ENCODE assay signal across 8 cellular contexts in the genomic region with DNA sequence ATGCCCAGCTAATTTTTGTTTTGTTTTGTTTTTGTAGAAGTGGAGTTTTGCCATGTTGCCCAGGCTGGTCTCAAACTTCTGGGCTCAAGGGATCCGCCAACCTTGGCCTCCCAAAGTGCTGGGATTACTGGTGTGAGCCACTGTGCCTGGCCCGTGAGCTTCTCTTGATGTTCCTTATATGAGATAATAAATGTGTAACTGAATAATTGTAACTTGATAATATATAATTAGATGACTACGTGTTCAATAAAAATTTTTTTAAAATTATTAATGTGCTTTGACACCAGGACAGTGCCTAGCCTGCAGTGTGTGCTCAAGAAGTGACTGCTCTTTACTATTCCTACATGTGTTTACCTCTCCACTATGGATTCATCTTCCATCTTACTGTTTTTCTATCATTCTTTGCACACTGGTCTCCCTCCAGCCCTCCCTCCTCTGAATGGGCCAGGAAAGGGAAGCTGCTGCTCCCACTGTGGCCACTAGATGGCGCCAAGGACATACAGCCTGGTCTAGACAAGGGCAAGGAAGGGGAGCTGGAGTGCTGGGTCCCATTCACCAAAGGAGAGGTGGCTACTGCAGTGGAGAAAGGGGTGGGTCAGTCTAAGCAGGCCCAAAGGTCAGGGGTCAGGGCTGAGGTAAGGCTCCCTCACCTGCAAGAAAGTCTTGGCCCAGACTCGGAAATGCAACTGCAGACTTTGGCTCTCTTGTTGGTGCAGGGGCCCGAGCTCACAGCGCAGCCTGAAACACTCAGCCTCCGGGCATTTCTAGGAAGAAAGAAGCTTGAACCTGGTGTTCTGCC.
A peak's percentile ranks its signal among the peaks of the same experiment; 100 is the strongest.
DNase-seq lines count a peak whose midpoint lies in the region; ATAC-seq, FAIRE-seq and TF ChIP-seq lines count a peak whose summit lies in the region.

No MANE protein-coding gene starts in this region.

- DNase-seq in GDM1 (lab: John Stamatoyannopoulos, UW): peak; percentile 76
- DNase-seq in NCI-H2029 (lab: John Stamatoyannopoulos, UW): peak; percentile 37
- DNase-seq in astrocyte of the spinal cord (ENCODE audit: low read depth, low spot score): peak; percentile 84
- DNase-seq in iPS-NIHi11 (ENCODE audit: low spot score): peak; percentile 93
- peak; percentile 85 for DNase-seq in stimulated activated CD4-positive, alpha-beta T cell treated with anti-CD3 and anti-CD28 coated beads, Interleukin-12 subunit alpha, Interleukin-12 subunit beta, amount 100 ng/mL, for 4 hours

- no peak overlapping the region for H3K4me3 ChIP-seq in astrocyte of the spinal cord (ENCODE audit: low read depth, low read length)

- in situ Hi-C loops in astrocyte of the spinal cord (cut with HindIII; ENCODE audit: low sequenced_read_pairs): no loop called here

- TF ChIP-seq CTCF in astrocyte of the spinal cord (IDR thresholded peaks at IDR 0.05; ENCODE audit: low read depth, low read length): peak; percentile 100

- FAIRE-seq in TTC549 (lab: Jason Lieb, UNC): peak; percentile 25

- ATAC-seq in HG02571 (IDR thresholded peaks at IDR 0.05; ENCODE audit: unreplicated experiment) (peak; percentile 79), GM19397 (IDR thresholded peaks at IDR 0.05; ENCODE audit: unreplicated experiment) (no peak)

Comparison
In these comparisons a context has a peak if more than half of its experiments do, and no peak if none do; other contexts are left out.
1. DNase-seq: peak in every context shown above with its lines; median percentile 93 in iPS-NIHi11; 85 in stimulated activated CD4-positive, alpha-beta T cell treated with anti-CD3 and anti-CD28 coated beads, Interleukin-12 subunit alpha, Interleukin-12 subunit beta, amount 100 ng/mL, for 4 hours; 84 in astrocyte of the spinal cord; 76 in GDM1; 37 in NCI-H2029.